Comparison of ENCODE assay signal across 1 cellular context in genomic region chr12:12266873-12267634, GRCh38.
TF ChIP-seq lines count a peak whose summit lies in the region.

TSS of gene LRP6 (minus strand) at chr12:12267044. CDS start at chr12:12266735, 309 bp downstream.

TF ChIP-seq in WTC11, 78 proteins besides CTCF, POLR2A, EP300 and RAD21 (continued from another document):
- TF ChIP-seq ZNF425 (CRISPR knock-in tag; conservative IDR thresholded peaks at IDR 0.05): no peak
- TF ChIP-seq MAX (CRISPR knock-in tag; IDR thresholded peaks at IDR 0.05): peak; percentile 88
- peak; percentile 93 for TF ChIP-seq HMGXB4 (CRISPR knock-in tag; IDR thresholded peaks at IDR 0.05)
- TF ChIP-seq MXD4 (CRISPR knock-in tag; IDR thresholded peaks at IDR 0.05; ENCODE audit: borderline replicate concordance): no peak
- peak; percentile 67; the same call in 1 of the 2 replicates for TF ChIP-seq TP53 (CRISPR knock-in tag; IDR thresholded peaks at IDR 0.05)
- peak; percentile 83; the same call in 1 of the 2 replicates for TF ChIP-seq JUN (CRISPR knock-in tag; IDR thresholded peaks at IDR 0.05)
- TF ChIP-seq ETV6 (CRISPR knock-in tag; IDR thresholded peaks at IDR 0.05): peak; percentile 99
- TF ChIP-seq ZBTB43 (CRISPR knock-in tag; IDR thresholded peaks at IDR 0.05): peak; percentile 69; the same call in 1 of the 2 replicates
- 0 out of 2 replicates have a peak, but pooled peaks have one; percentile 74 for TF ChIP-seq PRRX2 (CRISPR knock-in tag; IDR thresholded peaks at IDR 0.05)
- TF ChIP-seq ATF1 (CRISPR knock-in tag; IDR thresholded peaks at IDR 0.05): no peak
- TF ChIP-seq NR3C1 (CRISPR knock-in tag; conservative IDR thresholded peaks at IDR 0.05; ENCODE audit: low read depth): no peak
- TF ChIP-seq E2F1 (CRISPR knock-in tag; IDR thresholded peaks at IDR 0.05): peak; percentile 51; the same call in 1 of the 2 replicates
- TF ChIP-seq TCF7 (CRISPR knock-in tag; IDR thresholded peaks at IDR 0.05; ENCODE audit: low read depth): peak; percentile 86; the same call in 1 of the 2 replicates
- peak; percentile 95 for TF ChIP-seq FOXK1 (CRISPR knock-in tag; IDR thresholded peaks at IDR 0.05)
- 0 out of 2 replicates have a peak, but pooled peaks have one; percentile 47 for TF ChIP-seq PREB (CRISPR knock-in tag; IDR thresholded peaks at IDR 0.05; ENCODE audit: borderline replicate concordance)
- no peak for TF ChIP-seq ZNF219 (CRISPR knock-in tag; IDR thresholded peaks at IDR 0.05; ENCODE audit: borderline replicate concordance)
- no peak for TF ChIP-seq ZNF263 (CRISPR knock-in tag; IDR thresholded peaks at IDR 0.05; ENCODE audit: low read depth)
- no peak for TF ChIP-seq ZBTB21 (CRISPR knock-in tag; IDR thresholded peaks at IDR 0.05; ENCODE audit: borderline replicate concordance)
- no peak for TF ChIP-seq NFE2L1 (CRISPR knock-in tag; IDR thresholded peaks at IDR 0.05)
- TF ChIP-seq ZNF121 (CRISPR knock-in tag; IDR thresholded peaks at IDR 0.05): no peak
- TF ChIP-seq OVOL2 (CRISPR knock-in tag; IDR thresholded peaks at IDR 0.05; ENCODE audit: borderline replicate concordance): no peak
- TF ChIP-seq SMAD3 (CRISPR knock-in tag; IDR thresholded peaks at IDR 0.05; ENCODE audit: borderline replicate concordance): 0 out of 2 replicates have a peak, but pooled peaks have one; percentile 42
- TF ChIP-seq NR2C2 (CRISPR knock-in tag; IDR thresholded peaks at IDR 0.05): no peak
- peak; percentile 47; the same call in 1 of the 2 replicates for TF ChIP-seq ZNF281 (CRISPR knock-in tag; IDR thresholded peaks at IDR 0.05)
- TF ChIP-seq CREM (CRISPR knock-in tag; IDR thresholded peaks at IDR 0.05): peak; percentile 87
- TF ChIP-seq KAT7 (CRISPR knock-in tag; IDR thresholded peaks at IDR 0.05; ENCODE audit: borderline replicate concordance): 0 out of 2 replicates have a peak, but pooled peaks have one; percentile 45
- no peak for TF ChIP-seq ZNF396 (CRISPR knock-in tag; IDR thresholded peaks at IDR 0.05; ENCODE audit: borderline replicate concordance)
- TF ChIP-seq AFF4 (CRISPR knock-in tag; IDR thresholded peaks at IDR 0.05; ENCODE audit: borderline replicate concordance): no peak
- no peak for TF ChIP-seq ZNF512 (CRISPR knock-in tag; IDR thresholded peaks at IDR 0.05; ENCODE audit: borderline replicate concordance)
- TF ChIP-seq CBFB (CRISPR knock-in tag; IDR thresholded peaks at IDR 0.05; ENCODE audit: low read depth): no peak
- TF ChIP-seq NR1H2 (CRISPR knock-in tag; IDR thresholded peaks at IDR 0.05): 0 out of 2 replicates have a peak, but pooled peaks have one; percentile 18
- peak; percentile 64; the same call in 1 of the 2 replicates for TF ChIP-seq SMAD4 (CRISPR knock-in tag; IDR thresholded peaks at IDR 0.05)
- TF ChIP-seq RELA (CRISPR knock-in tag; IDR thresholded peaks at IDR 0.05; ENCODE audit: borderline replicate concordance): peak; percentile 91
- 0 out of 2 replicates have a peak, but pooled peaks have one; percentile 43 for TF ChIP-seq HMGA2 (CRISPR knock-in tag; IDR thresholded peaks at IDR 0.05)
- TF ChIP-seq MYBL2 (CRISPR knock-in tag; IDR thresholded peaks at IDR 0.05): peak; percentile 80; the same call in 1 of the 2 replicates
TF ChIP-seq in WTC11: peak in this region for 37.
